31 cellular contexts compared by ENCODE assay signal in genomic region chr12:88571543-88571942, GRCh38.
DNase-seq lines count a peak whose midpoint lies in the region; ATAC-seq and TF ChIP-seq lines count a peak whose summit lies in the region.
"Had no signal": no experiment of that assay in that cellular context is flagged by ENCODE, and none has a peak within 500 bp of the region (broad histone marks: within the 10 kb centered on the region; RNA-seq: fewer than 3 reads in every experiment).

No MANE protein-coding gene starts in this region.

- no peak for TF ChIP-seq CTCF in AG10803 (conservative IDR thresholded peaks at IDR 0.05; ENCODE audit: low read length)

- H3K4me1 ChIP-seq in muscle layer of colon (ENCODE audit: insufficient read depth, low read length): peaks cover 86% of the 10 kb centered on the region
- H3K4me1 ChIP-seq: spleen, thyroid gland had no signal

- H3K27ac ChIP-seq in muscle layer of colon (ENCODE audit: low read depth, low read length): peak overlapping the region; percentile 62
- H3K27ac ChIP-seq: coronary artery, epithelial cell of prostate, foreskin keratinocyte, heart right ventricle, spleen, thyroid gland, VCaP had no signal

- no peaks in the 10 kb centered on the region for H3K27me3 ChIP-seq in muscle layer of colon (ENCODE audit: control insufficient read depth in 1 of 2, insufficient read depth in 2 of 2, low read length in 2 of 2)
- H3K27me3 ChIP-seq: foreskin keratinocyte, heart right ventricle, stomach, thyroid gland had no signal

- H3K4me3 ChIP-seq in AG10803 (ENCODE audit: low read length) (no peak overlapping the region), muscle layer of colon (ENCODE audit: low read depth in 1 of 2, low read length in 2 of 2) (no peak overlapping the region)
- H3K4me3 ChIP-seq: coronary artery, spleen, stomach, thyroid gland had no signal

- DNase-seq in AG10803 (ENCODE audit: low read depth) (peak; percentile 89), HCEC 1CT (peak; percentile 34), dedifferentiated amniotic fluid mesenchymal stem cell (ENCODE audit: extremely low spot score) (peak; percentile 43), NCI-H2081 (lab: John Stamatoyannopoulos, UW) (no peak), OCI-M1 (lab: John Stamatoyannopoulos, UW) (no peak)
- DNase-seq: activated CD4-positive, alpha-beta T cell treated with anti-CD3 and anti-CD28 coated beads for 36 hours; activated CD8-positive, alpha-beta T cell treated with anti-CD3 and anti-CD28 coated beads, Interleukin-2, amount 10 ng/mL, durations not matched to agents 7 days and 5 days; anterior cingulate cortex; DMS79 treated with DMSO at 0.1 percent for 48 hours; effector memory CD4-positive, alpha-beta T cell; foreskin keratinocyte; GF-D8; GOT3; heart right ventricle; kidney; naive B cell; NCI-H1092; NCI-H187; NCI-H226; posterior cingulate gyrus; right cardiac atrium; spleen; stomach; T1000; thyroid gland had no signal

- H3K36me3 ChIP-seq in muscle layer of colon (ENCODE audit: insufficient read depth, low read length): no peaks in the 10 kb centered on the region
- H3K36me3 ChIP-seq: heart right ventricle, spleen, stomach, thyroid gland had no signal

- H3K9me3 ChIP-seq in muscle layer of colon (ENCODE audit: low read length): no peaks in the 10 kb centered on the region
- H3K9me3 ChIP-seq: heart right ventricle, spleen, stomach, thyroid gland had no signal

- no peak for ATAC-seq in GM21526 (IDR thresholded peaks at IDR 0.05; ENCODE audit: low FRiP score, unreplicated experiment)
- ATAC-seq: activated CD4-positive, alpha-beta T cell treated with anti-CD3 and anti-CD28 coated beads for 36 hours; activated CD8-positive, alpha-beta T cell treated with anti-CD3 and anti-CD28 coated beads, Interleukin-2, amount 10 ng/mL, durations not matched to agents 7 days and 5 days; activated T-helper 17 cell treated with anti-CD3 and anti-CD28 coated beads, Interleukin-2, amount 50 U/mL, for 72 hours; foreskin keratinocyte; heart right ventricle; right cardiac atrium had no signal

- no peak overlapping the region for H3K9ac ChIP-seq in muscle layer of colon (ENCODE audit: low read length)

Comparison
In these comparisons a context has a peak if more than half of its experiments do, and no peak if none do; other contexts are left out.
1. DNase-seq: peak in AG10803 (single experiment), HCEC 1CT (single experiment) and dedifferentiated amniotic fluid mesenchymal stem cell (single experiment); none in NCI-H2081 (0 of 2) and OCI-M1 (single experiment).